ENCODE assay signal across 10 cellular contexts in genomic region chr1:21938791-21939538, GRCh38. TPM values are rescaled to one million over a fixed set of nuclear protein-coding genes. Genes with fewer than 3 reads are reported as not detected.
DNase-seq lines count a peak whose midpoint lies in the region; ATAC-seq and TF ChIP-seq lines count a peak whose summit lies in the region.
"Had no signal": no experiment of that assay in that cellular context is flagged by ENCODE, and none has a peak within 500 bp of the region (broad histone marks: within the 10 kb centered on the region; RNA-seq: fewer than 3 reads in every experiment).

No MANE protein-coding gene starts in this region.

- no peaks in the 10 kb centered on the region for H4K20me1 ChIP-seq in PC-9 (ENCODE audit: insufficient read depth)

- peaks cover 23% of the 10 kb centered on the region for H3K79me2 ChIP-seq in PC-9 (ENCODE audit: low read depth)

- H3K36me3 ChIP-seq in uterus (no peaks in the 10 kb centered on the region), PC-9 (ENCODE audit: low read depth) (no peaks in the 10 kb centered on the region)

- intact Hi-C loops in uterus (cut with DNase I; ENCODE audit: low total_unique reads), result no loop called here
- intact Hi-C loops in PC-9 (cut with micrococcal nuclease; ENCODE audit: unreplicated experiment), result loop anchor here (5.0 to 10.0 kb wide), 2 partner anchors 67 to 154 kb away; partner anchors contain the start of gene USP48

- no peak overlapping the region for H3K27ac Mint-ChIP-seq in activated naive CD4-positive, alpha-beta T cell treated with anti-CD3 and anti-CD28 coated beads, Interleukin-2, amount 50 U/mL, for 24 hours
- H3K27ac Mint-ChIP-seq in naive B cell, result peak overlapping the region in 2 of 6 donors; percentile 33 to 63

- H3K4me1 Mint-ChIP-seq in activated naive CD4-positive, alpha-beta T cell treated with anti-CD3 and anti-CD28 coated beads, Interleukin-2, amount 50 U/mL, for 24 hours, result peaks cover 20% of the 10 kb centered on the region
- peaks cover 12 to 18% (median 17%) of the 10 kb centered on the region in 3 donors for H3K4me1 Mint-ChIP-seq in naive B cell

- H3K9me2 ChIP-seq in PC-9 (ENCODE audit: insufficient read depth), result no peaks in the 10 kb centered on the region

- peaks cover 9% of the 10 kb centered on the region; the same call in 1 of the 2 replicates for H3F3A ChIP-seq in PC-9 (ENCODE audit: insufficient read depth, low read depth)

- CTCF ChIA-PET in PC-9 (lab: Charles Lee) (interaction anchor here (0.5 kb wide), 1 partner anchor 205 kb away, joined by 3 read pairs; no protein-coding TSS in a partner anchor), GM10248 (lab: Yijun Ruan, JAX) (interaction anchor here (0.7 to 1.7 kb wide), 3 partner anchors 18 to 707 kb away, joined by 3 to 4 read pairs (median 3); no protein-coding TSS in a partner anchor)

- TF ChIP-seq CTCF in uterus (IDR thresholded peaks at IDR 0.05) (no peak), PC-9 (conservative IDR thresholded peaks at IDR 0.05) (no peak), GM10248 (IDR thresholded peaks at IDR 0.05; ENCODE audit: control extremely low read depth, extremely low read depth, low read depth, missing control alignments) (no peak)

- DNase-seq in activated naive CD4-positive, alpha-beta T cell treated with anti-CD3 and anti-CD28 coated beads, Interleukin-2, amount 50 U/mL, for 16 hours, result no peak
- peak; percentile 84 to 92 for DNase-seq in dermis microvascular lymphatic vessel endothelial cell (ENCODE audit: low read depth in 2 of 2)
- no peak for DNase-seq in naive B cell
- DNase-seq in uterus, result no peak
- DNase-seq in PC-9, result no peak
- no peak for DNase-seq in GM10248 (ENCODE audit: extremely low spot score)
- DNase-seq in H4 (ENCODE audit: low spot score), result no peak
- DNase-seq: NCI-H2107 had no signal

- no peak overlapping the region for H2AFZ ChIP-seq in PC-9

- H3K27ac ChIP-seq in uterus (peak overlapping the region; percentile 93 to 94), PC-9 (no peak overlapping the region)

- H3K27me3 Mint-ChIP-seq in activated naive CD4-positive, alpha-beta T cell treated with anti-CD3 and anti-CD28 coated beads, Interleukin-2, amount 50 U/mL, for 24 hours, result no peaks in the 10 kb centered on the region
- H3K27me3 Mint-ChIP-seq in naive B cell, result peaks cover 18 to 23% (median 21%) of the 10 kb centered on the region in 3 donors

- H3K36me3 Mint-ChIP-seq in activated naive CD4-positive, alpha-beta T cell treated with anti-CD3 and anti-CD28 coated beads, Interleukin-2, amount 50 U/mL, for 24 hours, result no peaks in the 10 kb centered on the region
- peaks cover 0 to 8% of the 10 kb centered on the region in 2 donors for H3K36me3 Mint-ChIP-seq in naive B cell

- H3K4me1 ChIP-seq in uterus, result peaks cover 0 to 23% of the 10 kb centered on the region in 2 donors
- H3K4me1 ChIP-seq in PC-9 (replicated peaks; ENCODE audit: insufficient read depth), result peaks cover 34% of the 10 kb centered on the region

- no peaks in the 10 kb centered on the region for H3K27me3 ChIP-seq in uterus
- no peaks in the 10 kb centered on the region for H3K27me3 ChIP-seq in PC-9 (ENCODE audit: insufficient read depth, low read depth)

- POLR2A ChIA-PET in PC-9 (lab: Charles Lee; ENCODE audit: unreplicated experiment) (no interaction called here), GM10248 (lab: Yijun Ruan, JAX) (no interaction called here)

- no peak for ATAC-seq in naive B cell (ENCODE audit: low read depth in 2 of 2)

- TF ChIP-seq POLR2A in uterus (IDR thresholded peaks at IDR 0.05), result peak in 1 of 2 donors; percentile 40

- H3K4me3 ChIP-seq in uterus (no peak overlapping the region), PC-9 (no peak overlapping the region)

- BruUV-seq in PC-9 (replicated peaks; lab: Mats Ljungman, UMichigan), result no TSS peak

- H3K9me3 ChIP-seq in uterus (no peaks in the 10 kb centered on the region), PC-9 (ENCODE audit: insufficient read depth, low read depth) (no peaks in the 10 kb centered on the region)

- no peak overlapping the region for H3K4me2 ChIP-seq in PC-9

- H3K9me3 Mint-ChIP-seq in activated naive CD4-positive, alpha-beta T cell treated with anti-CD3 and anti-CD28 coated beads, Interleukin-2, amount 50 U/mL, for 24 hours, result no peaks in the 10 kb centered on the region
- H3K9me3 Mint-ChIP-seq in naive B cell, result no peaks in the 10 kb centered on the region

- peak overlapping the region; percentile 90 for H3K4me3 Mint-ChIP-seq in activated naive CD4-positive, alpha-beta T cell treated with anti-CD3 and anti-CD28 coated beads, Interleukin-2, amount 50 U/mL, for 24 hours
- H3K4me3 Mint-ChIP-seq in naive B cell, result peak overlapping the region in 7 of 8 donors; percentile 27 to 97 (median 88)

RNA-seq across cellular contexts. Expression of gene HSPG2, which starts 1.9 kb away (rescaled TPM):
- total RNA-seq in dermis microvascular lymphatic vessel endothelial cell (281 and 463 TPM in 2 replicates), uterus (100 to 1,000 TPM in 3 of 4 donors, 10 to 100 TPM in 1; 96.8 to 677 (median 290) TPM), PC-9 (2021) (126 and 157 TPM in 2 replicates)
- under 1 TPM in 1 of 6 donors, not detected in 5; 0.07 TPM for polyA plus RNA-seq in naive B cell (ENCODE audit: low read depth in 6 of 6)
- total RNA-seq in H4 (2014; rRNA removed; shearing (Covaris generic)), result 7.9 and 8.9 TPM in 2 replicates

RNA-seq across cellular contexts. Expression of gene CELA3B, which starts 37.9 kb away (rescaled TPM):
- total RNA-seq in dermis microvascular lymphatic vessel endothelial cell, result 0.13 TPM in 1 of 2 replicates, not detected in the other
- polyA plus RNA-seq in naive B cell (ENCODE audit: low read depth in 6 of 6), result not detected
- total RNA-seq in uterus, result under 1 TPM in 1 of 4 donors, not detected in 3; 0.35 TPM
- total RNA-seq in PC-9 (2021), result not detected in 2 replicates
- total RNA-seq in H4 (2014; rRNA removed; shearing (Covaris generic)), result not detected in 2 replicates
- polyA plus RNA-seq: BJ had no signal

Comparison
In these comparisons a context has a peak if more than half of its experiments do, and no peak if none do; other contexts are left out.
1. DNase-seq: peak in dermis microvascular lymphatic vessel endothelial cell (2 of 2); none in activated naive CD4-positive, alpha-beta T cell treated with anti-CD3 and anti-CD28 coated beads, Interleukin-2, amount 50 U/mL, for 16 hours (single experiment), naive B cell (single experiment), uterus (0 of 2), PC-9 (0 of 2), GM10248 (single experiment) and H4 (single experiment).